ENCODE assay signal across 22 cellular contexts in the genomic region with DNA sequence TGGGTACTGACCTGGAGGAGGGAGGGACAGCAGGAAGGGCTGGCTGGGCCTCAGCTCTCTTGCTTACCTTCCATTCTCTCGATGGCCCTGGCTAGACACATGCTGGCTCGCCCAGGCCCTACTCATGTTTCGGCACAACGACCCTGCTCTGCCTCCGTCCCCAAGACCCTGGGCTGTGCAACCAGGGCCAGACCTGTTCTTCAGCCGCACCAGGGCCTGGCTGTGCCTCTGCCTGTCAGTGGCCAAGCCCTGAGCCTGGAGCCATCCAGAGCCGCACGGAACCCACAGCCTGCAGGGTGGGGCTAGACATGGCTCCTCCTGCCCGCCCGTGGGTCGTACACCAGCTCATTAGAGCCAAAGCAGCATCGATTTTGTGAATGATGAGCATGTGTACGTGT.
"Had no signal": no experiment of that assay in that cellular context is flagged by ENCODE, and none has a peak within 500 bp of the region (broad histone marks: within the 10 kb centered on the region; RNA-seq: fewer than 3 reads in every experiment).

No MANE protein-coding gene starts in this region.

- H3K9me3 Mint-ChIP-seq: effector memory CD8-positive, alpha-beta T cell; natural killer cell had no signal

- H3K4me3 Mint-ChIP-seq: effector memory CD8-positive, alpha-beta T cell; memory B cell; natural killer cell; stimulated activated memory B cell treated with anti-CD40 and anti-IgM and Interleukin-4, amounts not matched to agents 10 μg/mL and 1 μg/mL and 100 μg/mL, for 72 hours had no signal

- H3K27ac ChIP-seq: heart left ventricle, hepatocyte, prostate gland, right atrium auricular region, skin epidermis, spleen, thoracic aorta, transverse colon, upper lobe of right lung, vagina had no signal

- H3K27me3 ChIP-seq: heart left ventricle, hepatocyte, right atrium auricular region, spleen, transverse colon, upper lobe of right lung, vagina had no signal

- DNase-seq: cortex of kidney; effector memory CD8-positive, alpha-beta T cell; heart left ventricle; kidney; natural killer cell; nucleus accumbens; spleen; stimulated activated CD4-positive, alpha-beta T cell treated with anti-CD3 and anti-CD28 coated beads, Interleukin-4, amount 100 ng/mL, for 4 hours; stimulated activated naive CD8-positive, alpha-beta T cell treated with anti-CD3 and anti-CD28 coated beads, Interleukin-15, Interleukin-2, amounts not matched to agents 100 U/mL and 50 U/mL, for 24 hours; transverse colon; upper lobe of right lung had no signal

- H3K4me1 Mint-ChIP-seq: memory B cell; stimulated activated memory B cell treated with anti-CD40 and anti-IgM and Interleukin-4, amounts not matched to agents 10 μg/mL and 1 μg/mL and 100 μg/mL, for 72 hours had no signal

- H3K36me3 Mint-ChIP-seq: memory B cell; natural killer cell; stimulated activated memory B cell treated with anti-CD40 and anti-IgM and Interleukin-4, amounts not matched to agents 10 μg/mL and 1 μg/mL and 100 μg/mL, for 72 hours had no signal

- H3K27ac Mint-ChIP-seq: effector memory CD8-positive, alpha-beta T cell; memory B cell; natural killer cell; stimulated activated memory B cell treated with anti-CD40 and anti-IgM and Interleukin-4, amounts not matched to agents 10 μg/mL and 1 μg/mL and 100 μg/mL, for 72 hours had no signal

- H3K4me3 ChIP-seq: heart left ventricle, hepatocyte, lung, prostate gland, right atrium auricular region, skin epidermis, spleen, thoracic aorta, transverse colon, upper lobe of right lung, vagina had no signal

- FAIRE-seq: endometrium, frontal cortex, kidney had no signal

- ATAC-seq: effector memory CD8-positive, alpha-beta T cell; heart left ventricle; natural killer cell; stimulated activated memory B cell treated with anti-CD40 and anti-IgM and Interleukin-4, amounts not matched to agents 10 μg/mL and 1 μg/mL and 100 μg/mL, for 72 hours; stimulated activated naive CD8-positive, alpha-beta T cell treated with anti-CD3 and anti-CD28 coated beads, Interleukin-15, Interleukin-2, amounts not matched to agents 100 U/mL and 50 U/mL, for 24 hours; upper lobe of right lung had no signal

- H3K4me2 ChIP-seq: hepatocyte had no signal

- H3K9me3 ChIP-seq: prostate gland, right atrium auricular region, thoracic aorta, transverse colon, upper lobe of right lung, vagina had no signal

- H3K36me3 ChIP-seq: heart left ventricle, prostate gland, right atrium auricular region, spleen, thoracic aorta, transverse colon, upper lobe of right lung, vagina had no signal

- H3K4me1 ChIP-seq: prostate gland, transverse colon, vagina had no signal
